Comparison of ENCODE assay signal across 17 cellular contexts in genomic region chr7:115812796-115813195, GRCh38.
DNase-seq lines count a peak whose midpoint lies in the region; ATAC-seq and TF ChIP-seq lines count a peak whose summit lies in the region.
"Had no signal": no experiment of that assay in that cellular context is flagged by ENCODE, and none has a peak within 500 bp of the region (broad histone marks: within the 10 kb centered on the region; RNA-seq: fewer than 3 reads in every experiment).

No MANE protein-coding gene starts in this region.

- whole genome bisulfite sequencing in esophagus muscularis mucosa = 65% methylated on average over 7 of the region's 7 CpGs

- H3K9me2 ChIP-seq in GM23338 (ENCODE audit: insufficient read depth) = no peaks in the 10 kb centered on the region

- H3K4me1 ChIP-seq in GM23338 (ENCODE audit: insufficient read depth) = peaks cover 57% of the 10 kb centered on the region
- peaks cover 74% of the 10 kb centered on the region for H3K4me1 ChIP-seq in neural progenitor cell
- H3K4me1 ChIP-seq in esophagus muscularis mucosa = no peaks in the 10 kb centered on the region
- H3K4me1 ChIP-seq: BE2C, Caco-2 had no signal

- no peaks in the 10 kb centered on the region for H3K36me3 Mint-ChIP-seq in GM23338 (ENCODE audit: low read depth)
- no peaks in the 10 kb centered on the region for H3K36me3 Mint-ChIP-seq in neural progenitor cell
- H3K36me3 Mint-ChIP-seq: CD4-positive, CD25-positive, alpha-beta regulatory T cell; CD8-positive, alpha-beta memory T cell had no signal

- H3K9me3 ChIP-seq in neural progenitor cell (ENCODE audit: low read depth) (no peaks in the 10 kb centered on the region), esophagus muscularis mucosa (no peaks in the 10 kb centered on the region)
- H3K9me3 ChIP-seq: BE2C, Caco-2 had no signal

- no peaks in the 10 kb centered on the region for H3K36me3 ChIP-seq in GM23338 (ENCODE audit: insufficient read depth)
- H3K36me3 ChIP-seq in neural progenitor cell = no peaks in the 10 kb centered on the region
- H3K36me3 ChIP-seq in esophagus muscularis mucosa = no peaks in the 10 kb centered on the region
- H3K36me3 ChIP-seq: BE2C had no signal

- H3K9me3 Mint-ChIP-seq in GM23338 (no peaks in the 10 kb centered on the region), neural progenitor cell (no peaks in the 10 kb centered on the region)
- H3K9me3 Mint-ChIP-seq: CD8-positive, alpha-beta memory T cell; HFFc6 had no signal

- no peak for DNase-seq in GM23338 (ENCODE audit: low spot score)
- DNase-seq in ecto neural progenitor cell (ENCODE audit: low spot score) = peak; percentile 56
- peak; percentile 93 for DNase-seq in neural progenitor cell (ENCODE audit: low spot score)
- no peak for DNase-seq in esophagus muscularis mucosa (ENCODE audit: extremely low spot score)
- DNase-seq in NCI-H1048 (lab: John Stamatoyannopoulos, UW) = no peak
- DNase-seq: ACHN; BE2C; C1 segment of cervical spinal cord; Caco-2; CD4-positive, CD25-positive, alpha-beta regulatory T cell; CD8-positive, alpha-beta memory T cell; GDM1; GOT3; H7; HFFc6 had no signal

- H3K27ac ChIP-seq in GM23338 (ENCODE audit: low read depth) = no peak overlapping the region
- peak overlapping the region; percentile 63 for H3K27ac ChIP-seq in neural progenitor cell
- no peak overlapping the region for H3K27ac ChIP-seq in esophagus muscularis mucosa (replicated peaks in 1 of 4)

- 0 out of 2 replicates have a peak overlapping the region, but pooled peaks have one; percentile 11 for H3K4me2 ChIP-seq in GM23338
- peak overlapping the region; percentile 68 for H3K4me2 ChIP-seq in neural progenitor cell

- H3K79me2 ChIP-seq in GM23338 (replicated peaks; ENCODE audit: insufficient read depth) (no peaks in the 10 kb centered on the region), neural progenitor cell (ENCODE audit: low read depth) (no peaks in the 10 kb centered on the region)

- no peak overlapping the region for H3K27ac Mint-ChIP-seq in GM23338
- H3K27ac Mint-ChIP-seq in neural progenitor cell = no peak overlapping the region
- H3K27ac Mint-ChIP-seq: CD4-positive, CD25-positive, alpha-beta regulatory T cell; CD8-positive, alpha-beta memory T cell; HFFc6 had no signal

- no peaks in the 10 kb centered on the region for H3F3A ChIP-seq in GM23338 (replicated peaks; ENCODE audit: low read depth)
- H3F3A ChIP-seq in neural progenitor cell (ENCODE audit: low read depth) = peaks cover 28% of the 10 kb centered on the region

- peaks cover 63% of the 10 kb centered on the region for H3K4me1 Mint-ChIP-seq in GM23338
- H3K4me1 Mint-ChIP-seq in neural progenitor cell = peaks cover 50% of the 10 kb centered on the region
- H3K4me1 Mint-ChIP-seq: CD4-positive, CD25-positive, alpha-beta regulatory T cell; CD8-positive, alpha-beta memory T cell had no signal

- intact Hi-C loops in esophagus muscularis mucosa (cut with DNase I) = no loop called here

- H3K4me3 ChIP-seq in GM23338 = no peak overlapping the region
- peak overlapping the region; percentile 31 for H3K4me3 ChIP-seq in neural progenitor cell
- H3K4me3 ChIP-seq in esophagus muscularis mucosa = no peak overlapping the region

- H3K4me3 Mint-ChIP-seq in GM23338 (no peak overlapping the region), neural progenitor cell (peak overlapping the region; percentile 17)
- H3K4me3 Mint-ChIP-seq: CD4-positive, CD25-positive, alpha-beta regulatory T cell; CD8-positive, alpha-beta memory T cell; HFFc6 had no signal

- H3K9ac ChIP-seq in neural progenitor cell = no peak overlapping the region

- no peak for TF ChIP-seq EP300 in esophagus muscularis mucosa (IDR thresholded peaks at IDR 0.05)

- H2AFZ ChIP-seq in GM23338 (no peak overlapping the region), neural progenitor cell (replicated peaks) (no peak overlapping the region)

- no peak for TF ChIP-seq POLR2A in esophagus muscularis mucosa (IDR thresholded peaks at IDR 0.05; ENCODE audit: low read depth)

- ATAC-seq in GM23338 (no peak), HG03039 (IDR thresholded peaks at IDR 0.05; ENCODE audit: unreplicated experiment) (no peak)
- ATAC-seq: HCT116 had no signal

- no peaks in the 10 kb centered on the region for H3K27me3 ChIP-seq in GM23338 (ENCODE audit: insufficient read depth)
- no peaks in the 10 kb centered on the region for H3K27me3 ChIP-seq in neural progenitor cell
- no peaks in the 10 kb centered on the region for H3K27me3 ChIP-seq in esophagus muscularis mucosa
- H3K27me3 ChIP-seq: BE2C had no signal

- TF ChIP-seq CTCF in GM23338 (conservative IDR thresholded peaks at IDR 0.05; ENCODE audit: low read depth in 2 of 2) = no peak
- no peak for TF ChIP-seq CTCF in neural progenitor cell (IDR thresholded peaks at IDR 0.05)
- TF ChIP-seq CTCF in esophagus muscularis mucosa (IDR thresholded peaks at IDR 0.05) = no peak

- H4K20me1 ChIP-seq in GM23338 (replicated peaks; ENCODE audit: insufficient read depth) = no peaks in the 10 kb centered on the region
- H4K20me1 ChIP-seq in neural progenitor cell (ENCODE audit: low read depth) = no peaks in the 10 kb centered on the region

- H3K27me3 Mint-ChIP-seq in GM23338 (ENCODE audit: insufficient read depth, low read depth, poor library complexity) (no peaks in the 10 kb centered on the region), neural progenitor cell (ENCODE audit: insufficient read depth, low read depth) (peaks cover 4% of the 10 kb centered on the region)
- H3K27me3 Mint-ChIP-seq: CD4-positive, CD25-positive, alpha-beta regulatory T cell had no signal

TF ChIP-seq in GM23338, 12 proteins besides CTCF, POLR2A, EP300 and RAD21 (continues in another document):
- TF ChIP-seq NANOG (IDR thresholded peaks at IDR 0.05; ENCODE audit: borderline replicate concordance) (no peak), JUNB (IDR thresholded peaks at IDR 0.05; ENCODE audit: unreplicated experiment) (no peak), CREB1 (CRISPR knock-in tag; IDR thresholded peaks at IDR 0.05; ENCODE audit: low read depth) (no peak), EZH2phosphoT487 (IDR thresholded peaks at IDR 0.05; ENCODE audit: unreplicated experiment) (no peak), EZH2 (IDR thresholded peaks at IDR 0.05; ENCODE audit: low read depth, unreplicated experiment) (no peak), ZNF462 (CRISPR knock-in tag; IDR thresholded peaks at IDR 0.05) (no peak)

Comparison
In these comparisons a context has a peak if more than half of its experiments do, and no peak if none do; other contexts are left out.
1. DNase-seq: peak in ecto neural progenitor cell (single experiment) and neural progenitor cell (single experiment); none in GM23338 (single experiment), esophagus muscularis mucosa (single experiment) and NCI-H1048 (single experiment).